ENCODE assay signal across 24 cellular contexts in genomic region chr11:66006134-66006890, GRCh38. TPM values are rescaled to one million over a fixed set of nuclear protein-coding genes. Genes with fewer than 3 reads are reported as not detected.
DNase-seq lines count a peak whose midpoint lies in the region; ATAC-seq, FAIRE-seq and TF ChIP-seq lines count a peak whose summit lies in the region.
"Had no signal": no experiment of that assay in that cellular context is flagged by ENCODE, and none has a peak within 500 bp of the region (broad histone marks: within the 10 kb centered on the region; RNA-seq: fewer than 3 reads in every experiment).

No MANE protein-coding gene starts in this region.

- H3K79me2 ChIP-seq in H1 (ENCODE audit: control insufficient read depth in 1 of 2, insufficient read depth in 2 of 2, low read length in 2 of 2): peaks cover 0 to 15% of the 10 kb centered on the region in 2 experiments; a peak in 2 of 4 replicates
- H3K79me2 ChIP-seq in smooth muscle cell (ENCODE audit: low read depth): peaks cover 13% of the 10 kb centered on the region

- intact Hi-C loops in Right ventricle myocardium inferior (cut with DNase I): no loop called here
- intact Hi-C loops in heart right ventricle (cut with DNase I): no loop called here

- H3K4me2 ChIP-seq in H1 (ENCODE audit: insufficient read depth in 1 of 2, low read depth in 2 of 2, low read length in 2 of 2): no peak overlapping the region
- H3K4me2 ChIP-seq in smooth muscle cell: no peak overlapping the region

- H3K4me3 Mint-ChIP-seq in type B pancreatic cell: no peak overlapping the region

- H2BK5ac ChIP-seq in H1 (ENCODE audit: low read depth, low read length): peak overlapping the region; percentile 49

- H3K27ac Mint-ChIP-seq in type B pancreatic cell: no peak overlapping the region
- H3K27ac Mint-ChIP-seq: activated T-helper 2 cell treated with anti-CD3 and anti-CD28 coated beads, Interferon-gamma antibody, Interleukin-2, Interleukin-4, amounts not matched to agents 10 μg/mL and 5 μg/mL and 100 μg/mL, durations not matched to agents 14 hours and 24 hours and 36 hours had no signal

- H2BK15ac ChIP-seq in H1 (ENCODE audit: low read length): 0 out of 2 replicates have a peak overlapping the region, but pooled peaks have one; percentile 18

- no peak overlapping the region for H2BK20ac ChIP-seq in H1 (ENCODE audit: low read length)

- peak overlapping the region; percentile 3 for H3K9ac ChIP-seq in NT2/D1 (ENCODE audit: insufficient read length, low read depth)
- H3K9ac ChIP-seq in H1 (replicated peaks in 1 of 4; ENCODE audit: extremely low read depth in 1 of 4, low read depth in 3 of 4, low read length in 3 of 4): no peak overlapping the region
- H3K9ac ChIP-seq in smooth muscle cell (ENCODE audit: low read depth): no peak overlapping the region
- H3K9ac ChIP-seq: GM23248 had no signal

- H2AK5ac ChIP-seq in H1 (ENCODE audit: low read depth, low read length): no peak overlapping the region

- H3K36me3 Mint-ChIP-seq in type B pancreatic cell: peaks cover 12% of the 10 kb centered on the region

- H3K4me1 Mint-ChIP-seq in type B pancreatic cell (ENCODE audit: unreplicated experiment): peaks cover 14% of the 10 kb centered on the region

- H3K56ac ChIP-seq in H1 (replicated peaks; ENCODE audit: insufficient read length, low read depth, low read length): no peak overlapping the region

- no peak overlapping the region for H4K91ac ChIP-seq in H1 (replicated peaks; ENCODE audit: insufficient read length, low read length)

- TF ChIP-seq RAD21 in H1 (IDR thresholded peaks at IDR 0.05 in 1 of 2, conservative IDR thresholded peaks at IDR 0.05 in 1 of 2; ENCODE audit: low read depth in 2 of 2, low read length in 2 of 2): no peak

- H3K18ac ChIP-seq in H1 (ENCODE audit: extremely low read depth, low read length): no peak overlapping the region

- H2AFZ ChIP-seq in H1 (ENCODE audit: low read length) (no peak overlapping the region), smooth muscle cell (ENCODE audit: low read depth) (no peak overlapping the region)
- H2AFZ ChIP-seq: GM23248 had no signal

- POLR2A ChIA-PET in H1 (lab: Charles Lee; ENCODE audit: partially characterized antibody): interaction anchor here (1.0 to 1.8 kb wide), 2 partner anchors 44 to 46 kb away, joined by 3 to 7 read pairs; no protein-coding TSS in a partner anchor

- H3K27ac ChIP-seq in heart right ventricle (no peak overlapping the region), H1 (ENCODE audit: low read depth, low read length) (no peak overlapping the region), smooth muscle cell (ENCODE audit: low read depth) (peak overlapping the region; percentile 51), gastroesophageal sphincter (no peak overlapping the region)
- H3K27ac ChIP-seq: GM23248, testis had no signal

- H3K27me3 ChIP-seq in heart right ventricle: peaks cover 0 to 13% (median under 1%) of the 10 kb centered on the region in 7 donors
- no peaks in the 10 kb centered on the region for H3K27me3 ChIP-seq in NT2/D1 (ENCODE audit: insufficient read depth, insufficient read length)
- H3K27me3 ChIP-seq in H1 (replicated peaks in 1 of 4; ENCODE audit: control insufficient read depth in 3 of 4, extremely low read depth in 1 of 4, insufficient read depth in 3 of 4, low read length in 3 of 4): peaks cover 2 to 8% (median 6%) of the 10 kb centered on the region in 4 experiments
- peaks cover under 1% of the 10 kb centered on the region for H3K27me3 ChIP-seq in smooth muscle cell (ENCODE audit: low read depth)
- peaks cover under 1% of the 10 kb centered on the region for H3K27me3 ChIP-seq in gastroesophageal sphincter
- H3K27me3 ChIP-seq in MG63: no peaks in the 10 kb centered on the region
- H3K27me3 ChIP-seq: breast epithelium, testis had no signal

- H2BK12ac ChIP-seq in H1 (ENCODE audit: low read depth, low read length): peak overlapping the region; percentile 71; the same call in 1 of the 2 replicates

- no peak for FAIRE-seq in H1 (lab: Jason Lieb, UNC)
- FAIRE-seq: A204.1, D721Med, endothelial cell of umbilical vein had no signal

- peaks cover 0 to 4% of the 10 kb centered on the region in 2 experiments for H4K20me1 ChIP-seq in H1 (replicated peaks in 1 of 2; ENCODE audit: control insufficient read depth in 1 of 2, insufficient read depth in 2 of 2, low read length in 2 of 2)
- H4K20me1 ChIP-seq in smooth muscle cell (ENCODE audit: low read depth): no peaks in the 10 kb centered on the region

- no peak overlapping the region for H3K23ac ChIP-seq in H1 (ENCODE audit: insufficient read length)

- peaks cover 4 to 26% (median 11%) of the 10 kb centered on the region in 9 donors for H3K4me1 ChIP-seq in heart right ventricle
- peaks cover 6% of the 10 kb centered on the region for H3K4me1 ChIP-seq in NT2/D1 (ENCODE audit: insufficient read depth, insufficient read length)
- H3K4me1 ChIP-seq in H1 (replicated peaks in 1 of 4; ENCODE audit: control insufficient read depth in 3 of 4, insufficient read depth in 4 of 4, low read length in 3 of 4): peaks cover 0 to 17% (median 6%) of the 10 kb centered on the region in 4 experiments; a peak in 5 of 7 replicates
- peaks cover 21% of the 10 kb centered on the region for H3K4me1 ChIP-seq in smooth muscle cell (ENCODE audit: low read depth)
- H3K4me1 ChIP-seq in gastroesophageal sphincter: peaks cover 3 to 17% (median 8%) of the 10 kb centered on the region in 3 donors

- peaks cover 0 to 35% (median 12%) of the 10 kb centered on the region in 9 donors for H3K36me3 ChIP-seq in heart right ventricle
- H3K36me3 ChIP-seq in NT2/D1 (ENCODE audit: insufficient read depth, insufficient read length, low read length): peaks cover 31% of the 10 kb centered on the region
- peaks cover 0 to 10% (median 4%) of the 10 kb centered on the region in 4 experiments; a peak in 5 of 8 replicates for H3K36me3 ChIP-seq in H1 (ENCODE audit: control insufficient read depth in 2 of 4, insufficient read depth in 4 of 4, low read length in 3 of 4)
- H3K36me3 ChIP-seq in smooth muscle cell (ENCODE audit: low read depth): no peaks in the 10 kb centered on the region
- peaks cover 0 to 26% of the 10 kb centered on the region in 2 donors for H3K36me3 ChIP-seq in gastroesophageal sphincter
- peaks cover 34% of the 10 kb centered on the region for H3K36me3 ChIP-seq in MG63
- H3K36me3 ChIP-seq: breast epithelium had no signal

- H3K9me3 Mint-ChIP-seq in type B pancreatic cell: no peaks in the 10 kb centered on the region
- H3K9me3 Mint-ChIP-seq: activated T-helper 2 cell treated with anti-CD3 and anti-CD28 coated beads, Interferon-gamma antibody, Interleukin-2, Interleukin-4, amounts not matched to agents 10 μg/mL and 5 μg/mL and 100 μg/mL, durations not matched to agents 14 hours and 24 hours and 36 hours had no signal

- no peak for TF ChIP-seq CTCF in heart right ventricle (IDR thresholded peaks at IDR 0.05)
- TF ChIP-seq CTCF in H1 (IDR thresholded peaks at IDR 0.05; ENCODE audit: control extremely low read depth in 1 of 3, insufficient read depth in 1 of 3, low read depth in 1 of 3, low read length in 3 of 3): no peak
- no peak for TF ChIP-seq CTCF in smooth muscle cell (IDR thresholded peaks at IDR 0.05; ENCODE audit: borderline replicate concordance, insufficient read depth, poor library complexity, severe bottlenecking)
- TF ChIP-seq CTCF in type B pancreatic cell (conservative IDR thresholded peaks at IDR 0.05): no peak
- no peak for TF ChIP-seq CTCF in gastroesophageal sphincter (IDR thresholded peaks at IDR 0.05)

- 83 to 85% methylated on average over 13 of the region's 13 CpGs for WGBS in heart right ventricle, 2 donors
- 89% methylated on average over 13 of the region's 13 CpGs; no CpG with 5 or more reads in 1 of the 2 experiments for WGBS in H1 (ENCODE audit: extremely low coverage in 1 of 2, insufficient coverage in 1 of 2, insufficient read length in 1 of 2, insufficient replicate concordance in 2 of 2, low coverage in 1 of 2, low lambda C conversion rate in 2 of 2, missing lambda C conversion rate in 1 of 2), 2 experiments
- 91% methylated on average over 13 of the region's 13 CpGs for WGBS in smooth muscle cell (ENCODE audit: low lambda C conversion rate)
- WGBS in gastroesophageal sphincter (ENCODE audit: low coverage in 1 of 2), 2 donors: 76 to 78% methylated on average over 5 to 7 of the region's 13 CpGs

- H3K4me3 ChIP-seq in heart right ventricle: no peak overlapping the region
- H3K4me3 ChIP-seq in NT2/D1 (ENCODE audit: insufficient read length, low read depth): no peak overlapping the region
- H3K4me3 ChIP-seq in H1 (ENCODE audit: extremely low read depth in 1 of 4, insufficient read depth in 2 of 4, low read depth in 3 of 4, low read length in 4 of 4): no peak overlapping the region
- no peak overlapping the region for H3K4me3 ChIP-seq in smooth muscle cell
- H3K4me3 ChIP-seq in gastroesophageal sphincter: no peak overlapping the region
- no peak overlapping the region for H3K4me3 ChIP-seq in MG63
- H3K4me3 ChIP-seq: breast epithelium, GM23248, testis had no signal

- H3K9me3 ChIP-seq in heart right ventricle: no peaks in the 10 kb centered on the region
- H3K9me3 ChIP-seq in NT2/D1 (ENCODE audit: insufficient read depth, low read length): no peaks in the 10 kb centered on the region
- no peaks in the 10 kb centered on the region for H3K9me3 ChIP-seq in H1 (ENCODE audit: insufficient read depth in 2 of 2, low read depth in 1 of 2, low read length in 1 of 2)
- no peaks in the 10 kb centered on the region for H3K9me3 ChIP-seq in smooth muscle cell (replicated peaks; ENCODE audit: low read depth)
- H3K9me3 ChIP-seq in gastroesophageal sphincter: no peaks in the 10 kb centered on the region
- H3K9me3 ChIP-seq in MG63: no peaks in the 10 kb centered on the region
- H3K9me3 ChIP-seq: breast epithelium, testis had no signal

- TF ChIP-seq EP300 in H1 (IDR thresholded peaks at IDR 0.05; ENCODE audit: borderline replicate concordance in 1 of 2, low read depth in 2 of 2, low read length in 2 of 2) (no peak), gastroesophageal sphincter (IDR thresholded peaks at IDR 0.05) (no peak)

- peak overlapping the region; percentile 32; the same call in 1 of the 2 replicates for H4K8ac ChIP-seq in H1 (ENCODE audit: extremely low read depth, insufficient read depth, low read length)

- ATAC-seq in Right ventricle myocardium inferior (no peak), heart right ventricle (no peak), gastroesophageal sphincter (no peak)
- ATAC-seq: right cardiac atrium had no signal

- 0 out of 2 replicates have a peak, but pooled peaks cover 2% of the 10 kb centered on the region for H3K23me2 ChIP-seq in H1 (ENCODE audit: low read depth, low read length)

- no peak overlapping the region for H4K5ac ChIP-seq in H1 (ENCODE audit: insufficient read length, low read depth, low read length)

- H3K27me3 Mint-ChIP-seq in type B pancreatic cell: peaks cover 11% of the 10 kb centered on the region

- H3F3A ChIP-seq in smooth muscle cell (ENCODE audit: low read depth): peaks cover 9% of the 10 kb centered on the region

- H3K14ac ChIP-seq in H1 (ENCODE audit: insufficient read length): no peak overlapping the region

- peak overlapping the region; percentile 76 for H3K4ac ChIP-seq in H1 (replicated peaks; ENCODE audit: insufficient read length, low read depth, low read length)

- CTCF ChIA-PET in H1 (lab: Charles Lee; ENCODE audit: partially characterized antibody): interaction anchor here (0.6 to 2.0 kb wide), 2 partner anchors 16 to 322 kb away, joined by 3 to 9 read pairs; no protein-coding TSS in a partner anchor

- no peak overlapping the region for H2BK120ac ChIP-seq in H1 (replicated peaks; ENCODE audit: low read depth, low read length)

- TF ChIP-seq POLR2A in H1 (IDR thresholded peaks at IDR 0.05; ENCODE audit: control extremely low read depth in 1 of 2, low read depth in 2 of 2, low read length in 2 of 2) (no peak), gastroesophageal sphincter (IDR thresholded peaks at IDR 0.05) (no peak)

- H3K79me1 ChIP-seq in H1 (ENCODE audit: low read depth, low read length): peaks cover 8% of the 10 kb centered on the region

- DNase-seq in Right ventricle myocardium inferior (ENCODE audit: missing footprints): peak; percentile 55
- DNase-seq in heart right ventricle: no peak
- no peak for DNase-seq in NT2/D1 (ENCODE audit: low read depth, low spot score)
- DNase-seq in H1 (ENCODE audit: low read depth in 1 of 2, low spot score in 2 of 2): no peak
- no peak for DNase-seq in smooth muscle cell (lab: John Stamatoyannopoulos, UW; ENCODE audit: unreplicated experiment)
- DNase-seq in type B pancreatic cell (ENCODE audit: extremely low spot score, unreplicated experiment): no peak
- DNase-seq in MG63: no peak
- DNase-seq: C1 segment of cervical spinal cord, GM23248, hippocampal formation, NCI-H1436 treated with DMSO at 0.1 percent for 48 hours, NCI-H2171, NCI-H526, right cardiac atrium, SHP77 had no signal

RNA-seq across cellular contexts. Expression of gene BANF1, which starts 4.0 kb away (rescaled TPM):
- total RNA-seq in Right ventricle myocardium inferior (248 TPM), heart right ventricle (100 to 1,000 TPM; 196 to 224 (median 212) TPM), smooth muscle cell (42.9 and 61.7 TPM in 2 replicates), type B pancreatic cell (ENCODE audit: low replicate concordance) (164 and 266 TPM in 2 replicates), gastroesophageal sphincter (10 to 100 TPM; 35.9 to 61.2 (median 43.4) TPM)
- polyA plus RNA-seq in heart right ventricle (100 to 1,000 TPM; 234 to 381 TPM), H1 (2011; rRNA removed) (467 and 516 TPM in 2 replicates), smooth muscle cell (269 and 274 TPM in 2 replicates)
- 330 and 345 TPM in 2 replicates for total RNA-seq in H1 (2021; fragmentation: NEBNext Ultra II Directional; extraction: Animal tissue kit (Norgen Biotek cat#: 25700))
- 279 TPM for polyA plus RNA-seq in H1 (2011; cell fraction: cytosol; rRNA removed)
- polyA plus RNA-seq in H1 (2011; cell fraction: nucleus; rRNA removed): 196 TPM
- 272 to 330 TPM (median 304 TPM) in 4 replicates for polyA plus RNA-seq in H1 (2012, experiment 1 of 2)
- polyA plus RNA-seq in H1 (2012, experiment 2 of 2): 664 TPM
- polyA plus RNA-seq in H1 (2013, experiment 1 of 2): 388 TPM
- 393 TPM for polyA plus RNA-seq in H1 (2013, experiment 2 of 2)
- 77.9 and 102 TPM in 2 replicates for polyA minus RNA-seq in H1 (2011; rRNA and poly(A)+ RNA removed)
- polyA minus RNA-seq in H1 (2011; cell fraction: cytosol; rRNA and poly(A)+ RNA removed): 63.5 TPM
- 47.2 TPM for polyA minus RNA-seq in H1 (2011; cell fraction: nucleus; rRNA and poly(A)+ RNA removed)
- 329 and 468 TPM in 2 replicates for total RNA-seq in MG63 (2014; rRNA removed; shearing (Covaris generic); ENCODE audit: low replicate concordance)

RNA-seq across cellular contexts. Expression of gene EIF1AD, which starts 4.4 kb away (rescaled TPM):
- total RNA-seq in Right ventricle myocardium inferior: 18.0 TPM
- total RNA-seq in heart right ventricle: 10 to 100 TPM; 15.1 to 25.3 (median 19.7) TPM
- 10 to 100 TPM; 18.3 to 30.0 TPM for polyA plus RNA-seq in heart right ventricle
- 35.8 and 39.9 TPM in 2 replicates for total RNA-seq in H1 (2021; fragmentation: NEBNext Ultra II Directional; extraction: Animal tissue kit (Norgen Biotek cat#: 25700))
- 29.5 and 32.6 TPM in 2 replicates for polyA plus RNA-seq in H1 (2011; rRNA removed)
- 31.9 TPM for polyA plus RNA-seq in H1 (2011; cell fraction: cytosol; rRNA removed)
- polyA plus RNA-seq in H1 (2011; cell fraction: nucleus; rRNA removed): 21.0 TPM
- 27.2 to 28.5 TPM (median 27.4 TPM) in 4 replicates for polyA plus RNA-seq in H1 (2012, experiment 1 of 2)
- 17.3 TPM for polyA plus RNA-seq in H1 (2012, experiment 2 of 2)
- polyA plus RNA-seq in H1 (2013, experiment 1 of 2): 22.8 TPM
- 22.6 TPM for polyA plus RNA-seq in H1 (2013, experiment 2 of 2)
- 55.2 and 66.1 TPM in 2 replicates for polyA minus RNA-seq in H1 (2011; rRNA and poly(A)+ RNA removed)
- polyA minus RNA-seq in H1 (2011; cell fraction: cytosol; rRNA and poly(A)+ RNA removed): 21.1 TPM
- polyA minus RNA-seq in H1 (2011; cell fraction: nucleus; rRNA and poly(A)+ RNA removed): 16.9 TPM
- 29.3 and 32.0 TPM in 2 replicates for total RNA-seq in smooth muscle cell
- 26.6 and 29.3 TPM in 2 replicates for polyA plus RNA-seq in smooth muscle cell
- total RNA-seq in type B pancreatic cell (ENCODE audit: low replicate concordance): 38.4 and 44.8 TPM in 2 replicates
- 10 to 100 TPM; 29.3 to 35.0 (median 30.7) TPM for total RNA-seq in gastroesophageal sphincter
- 17.5 and 32.3 TPM in 2 replicates for total RNA-seq in MG63 (2014; rRNA removed; shearing (Covaris generic); ENCODE audit: low replicate concordance)

RNA-seq across cellular contexts. Expression of gene CST6, which starts 5.5 kb away (rescaled TPM):
- total RNA-seq in Right ventricle myocardium inferior (not detected), heart right ventricle (under 1 TPM in 3 of 10 donors, not detected in 7; 0.35 to 0.69 (median 0.43) TPM), smooth muscle cell (54.1 and 97.0 TPM in 2 replicates), type B pancreatic cell (ENCODE audit: low replicate concordance) (5.7 TPM in 1 of 2 replicates, not detected in the other), gastroesophageal sphincter (1 to 10 TPM in 1 of 4 donors, not detected in 3; 1.7 TPM)
- polyA plus RNA-seq in heart right ventricle (1 to 10 TPM in 1 of 2 donors, under 1 TPM in 1; 0.44 to 2.6 TPM), H1 (2011; rRNA removed) (7.6 and 8.6 TPM in 2 replicates), smooth muscle cell (37.6 and 118 TPM in 2 replicates)
- 1.6 and 1.8 TPM in 2 replicates for total RNA-seq in H1 (2021; fragmentation: NEBNext Ultra II Directional; extraction: Animal tissue kit (Norgen Biotek cat#: 25700))
- 7.3 TPM for polyA plus RNA-seq in H1 (2011; cell fraction: cytosol; rRNA removed)
- polyA plus RNA-seq in H1 (2011; cell fraction: nucleus; rRNA removed): 5.4 TPM
- 1.7 to 3.7 TPM (median 3.2 TPM) in 4 replicates for polyA plus RNA-seq in H1 (2012, experiment 1 of 2)
- 2.0 TPM for polyA plus RNA-seq in H1 (2012, experiment 2 of 2)
- polyA plus RNA-seq in H1 (2013, experiment 1 of 2): 2.4 TPM
- polyA plus RNA-seq in H1 (2013, experiment 2 of 2): 3.8 TPM
- polyA minus RNA-seq in H1 (2011; rRNA and poly(A)+ RNA removed): 1.0 TPM in 1 of 2 replicates, not detected in the other
- not detected for polyA minus RNA-seq in H1 (2011; cell fraction: cytosol; rRNA and poly(A)+ RNA removed)
- polyA minus RNA-seq in H1 (2011; cell fraction: nucleus; rRNA and poly(A)+ RNA removed): not detected
- not detected in 2 replicates for total RNA-seq in MG63 (2014; rRNA removed; shearing (Covaris generic); ENCODE audit: low replicate concordance)

RNA-seq across cellular contexts. Expression of gene CATSPER1, which starts 20.0 kb away (rescaled TPM):
- not detected for total RNA-seq in Right ventricle myocardium inferior
- total RNA-seq in heart right ventricle: 1 to 10 TPM in 1 of 10 donors, not detected in 9; 1.1 TPM
- polyA plus RNA-seq in heart right ventricle: under 1 TPM in 1 of 2 donors, not detected in 1; 0.17 TPM
- not detected in 2 replicates for total RNA-seq in H1 (2021; fragmentation: NEBNext Ultra II Directional; extraction: Animal tissue kit (Norgen Biotek cat#: 25700))
- not detected in 2 replicates for polyA plus RNA-seq in H1 (2011; rRNA removed)
- polyA plus RNA-seq in H1 (2011; cell fraction: cytosol; rRNA removed): not detected
- 0.07 TPM for polyA plus RNA-seq in H1 (2011; cell fraction: nucleus; rRNA removed)
- polyA plus RNA-seq in H1 (2012, experiment 1 of 2): not detected in 4 replicates
- polyA plus RNA-seq in H1 (2012, experiment 2 of 2): not detected
- not detected for polyA plus RNA-seq in H1 (2013, experiment 1 of 2)
- not detected for polyA plus RNA-seq in H1 (2013, experiment 2 of 2)
- not detected in 2 replicates for polyA minus RNA-seq in H1 (2011; rRNA and poly(A)+ RNA removed)
- not detected for polyA minus RNA-seq in H1 (2011; cell fraction: cytosol; rRNA and poly(A)+ RNA removed)
- not detected for polyA minus RNA-seq in H1 (2011; cell fraction: nucleus; rRNA and poly(A)+ RNA removed)
- total RNA-seq in smooth muscle cell: not detected in 2 replicates
- 0.55 and 1.7 TPM in 2 replicates for polyA plus RNA-seq in smooth muscle cell
- total RNA-seq in type B pancreatic cell (ENCODE audit: low replicate concordance): not detected in 2 replicates
- total RNA-seq in gastroesophageal sphincter: under 1 TPM in 1 of 4 donors, not detected in 3; 0.12 TPM
- total RNA-seq in MG63 (2014; rRNA removed; shearing (Covaris generic); ENCODE audit: low replicate concordance): 2.4 TPM in 1 of 2 replicates, not detected in the other
- total RNA-seq: GM23248, lung microvascular endothelial cell, right cardiac atrium had no signal
- polyA plus RNA-seq: right cardiac atrium had no signal

RNA-seq across cellular contexts. Expression of gene GAL3ST3, which starts 42.6 kb away (rescaled TPM):
- 1.5 TPM for total RNA-seq in Right ventricle myocardium inferior
- total RNA-seq in heart right ventricle: 1 to 10 TPM; 1.9 to 4.6 (median 2.5) TPM
- polyA plus RNA-seq in heart right ventricle: 1 to 10 TPM in 1 of 2 donors, under 1 TPM in 1; 0.07 to 1.0 TPM
- 21.1 and 21.4 TPM in 2 replicates for total RNA-seq in H1 (2021; fragmentation: NEBNext Ultra II Directional; extraction: Animal tissue kit (Norgen Biotek cat#: 25700))
- 21.1 and 35.0 TPM in 2 replicates for polyA plus RNA-seq in H1 (2011; rRNA removed)
- polyA plus RNA-seq in H1 (2011; cell fraction: cytosol; rRNA removed): 17.0 TPM
- polyA plus RNA-seq in H1 (2011; cell fraction: nucleus; rRNA removed): 26.0 TPM
- polyA plus RNA-seq in H1 (2012, experiment 1 of 2): 10.8 to 19.1 TPM (median 17.8 TPM) in 4 replicates
- 15.7 TPM for polyA plus RNA-seq in H1 (2012, experiment 2 of 2)
- 24.0 TPM for polyA plus RNA-seq in H1 (2013, experiment 1 of 2)
- 27.1 TPM for polyA plus RNA-seq in H1 (2013, experiment 2 of 2)
- 4.0 and 4.9 TPM in 2 replicates for polyA minus RNA-seq in H1 (2011; rRNA and poly(A)+ RNA removed)
- polyA minus RNA-seq in H1 (2011; cell fraction: cytosol; rRNA and poly(A)+ RNA removed): 14.5 TPM
- polyA minus RNA-seq in H1 (2011; cell fraction: nucleus; rRNA and poly(A)+ RNA removed): 14.6 TPM
- 0.27 TPM in 1 of 2 replicates, not detected in the other for total RNA-seq in smooth muscle cell
- 0.23 TPM in 1 of 2 replicates, not detected in the other for polyA plus RNA-seq in smooth muscle cell
- 3.7 TPM in 1 of 2 replicates, not detected in the other for total RNA-seq in type B pancreatic cell (ENCODE audit: low replicate concordance)
- 1 to 10 TPM; 1.2 to 7.8 (median 2.2) TPM for total RNA-seq in gastroesophageal sphincter
- total RNA-seq in MG63 (2014; rRNA removed; shearing (Covaris generic); ENCODE audit: low replicate concordance): not detected in 2 replicates
- total RNA-seq: endothelial cell of umbilical vein, GM23248, M059J had no signal
- polyA plus RNA-seq: GM23248 had no signal
